Comparison of ENCODE assay signal across 13 cellular contexts in genomic region chr12:41769810-41770209, GRCh38.
DNase-seq lines count a peak whose midpoint lies in the region; ATAC-seq lines count a peak whose summit lies in the region.
"Had no signal": no experiment of that assay in that cellular context is flagged by ENCODE, and none has a peak within 500 bp of the region (broad histone marks: within the 10 kb centered on the region; RNA-seq: fewer than 3 reads in every experiment).

No MANE protein-coding gene starts in this region.

- no peaks in the 10 kb centered on the region for H3K9me3 Mint-ChIP-seq in activated T-helper 17 cell treated with anti-CD3 and anti-CD28 coated beads, Interleukin-2, amount 50 U/mL, for 72 hours

- peak; percentile 85 for ATAC-seq in GM18873 (IDR thresholded peaks at IDR 0.05; ENCODE audit: low FRiP score, unreplicated experiment)
- ATAC-seq in GM21576 (IDR thresholded peaks at IDR 0.05; ENCODE audit: unreplicated experiment) = peak; percentile 92
- ATAC-seq in HG03066 (IDR thresholded peaks at IDR 0.05; ENCODE audit: low read depth, unreplicated experiment) = peak; percentile 66
- ATAC-seq in activated T-helper 17 cell treated with anti-CD3 and anti-CD28 coated beads, Interleukin-2, amount 50 U/mL, for 72 hours (replicated peaks) = peak; percentile 35
- ATAC-seq: activated CD8-positive, alpha-beta memory T cell treated with anti-CD3 and anti-CD28 coated beads, Interleukin-2, amount 10 ng/mL, durations not matched to agents 7 days and 5 days; Right ventricle myocardium inferior had no signal

- no peaks in the 10 kb centered on the region for H3K36me3 Mint-ChIP-seq in activated T-helper 17 cell treated with anti-CD3 and anti-CD28 coated beads, Interleukin-2, amount 50 U/mL, for 72 hours (ENCODE audit: low read depth)
- H3K36me3 Mint-ChIP-seq: activated CD8-positive, alpha-beta memory T cell treated with anti-CD3 and anti-CD28 coated beads, Interleukin-2, amount 10 ng/mL, durations not matched to agents 7 days and 5 days; CD4-positive, CD25-positive, alpha-beta regulatory T cell had no signal

- no peak overlapping the region for H3K4me3 Mint-ChIP-seq in activated T-helper 17 cell treated with anti-CD3 and anti-CD28 coated beads, Interleukin-2, amount 50 U/mL, for 72 hours
- H3K4me3 Mint-ChIP-seq: activated CD8-positive, alpha-beta memory T cell treated with anti-CD3 and anti-CD28 coated beads, Interleukin-2, amount 10 ng/mL, durations not matched to agents 7 days and 5 days; CD4-positive, CD25-positive, alpha-beta regulatory T cell had no signal

- H3K27ac Mint-ChIP-seq in activated T-helper 17 cell treated with anti-CD3 and anti-CD28 coated beads, Interleukin-2, amount 50 U/mL, for 72 hours = no peak overlapping the region
- H3K27ac Mint-ChIP-seq: activated CD8-positive, alpha-beta memory T cell treated with anti-CD3 and anti-CD28 coated beads, Interleukin-2, amount 10 ng/mL, durations not matched to agents 7 days and 5 days; CD4-positive, CD25-positive, alpha-beta regulatory T cell had no signal

- DNase-seq in NCI-H226 = no peak
- DNase-seq in NCI-H2029 (lab: John Stamatoyannopoulos, UW) = no peak
- no peak for DNase-seq in NCI-H2227 treated with DMSO at 0.1 percent for 48 hours (lab: John Stamatoyannopoulos, UW)
- DNase-seq: activated CD8-positive, alpha-beta memory T cell treated with anti-CD3 and anti-CD28 coated beads, Interleukin-2, amount 10 ng/mL, durations not matched to agents 7 days and 5 days; amniotic stem cell; islet precursor cell; MV-4-11 had no signal

- no peaks in the 10 kb centered on the region for H3K4me1 Mint-ChIP-seq in activated T-helper 17 cell treated with anti-CD3 and anti-CD28 coated beads, Interleukin-2, amount 50 U/mL, for 72 hours
- H3K4me1 Mint-ChIP-seq: CD4-positive, CD25-positive, alpha-beta regulatory T cell had no signal

- no peaks in the 10 kb centered on the region for H3K27me3 Mint-ChIP-seq in activated T-helper 17 cell treated with anti-CD3 and anti-CD28 coated beads, Interleukin-2, amount 50 U/mL, for 72 hours
- H3K27me3 Mint-ChIP-seq: activated CD8-positive, alpha-beta memory T cell treated with anti-CD3 and anti-CD28 coated beads, Interleukin-2, amount 10 ng/mL, durations not matched to agents 7 days and 5 days; CD4-positive, CD25-positive, alpha-beta regulatory T cell had no signal

Comparison
In these comparisons a context has a peak if more than half of its experiments do, and no peak if none do; other contexts are left out.
1. ATAC-seq: peak in every context shown above with its lines; median percentile 92 in GM21576; 85 in GM18873; 66 in HG03066; 35 in activated T-helper 17 cell treated with anti-CD3 and anti-CD28 coated beads, Interleukin-2, amount 50 U/mL, for 72 hours.